15 cellular contexts compared by ENCODE assay signal in genomic region chr2:129933387-129933786, GRCh38. TPM values are rescaled to one million over a fixed set of nuclear protein-coding genes. Genes with fewer than 3 reads are reported as not detected.
DNase-seq lines count a peak whose midpoint lies in the region; ATAC-seq and TF ChIP-seq lines count a peak whose summit lies in the region.
"Not testable (repeated sequence)": the region's sequence is repeated elsewhere in the genome, so short reads cannot be mapped to it uniquely, and the experiment has no call there.
"Had no signal": no experiment of that assay in that cellular context is flagged by ENCODE, and none has a peak within 500 bp of the region (broad histone marks: within the 10 kb centered on the region; RNA-seq: fewer than 3 reads in every experiment).

No MANE protein-coding gene starts in this region.

- not testable (repeated sequence) for H3K79me1 ChIP-seq in mesendoderm (ENCODE audit: low read length)
- peaks cover 16% of the 10 kb centered on the region for H3K79me1 ChIP-seq in trophoblast cell (ENCODE audit: low read length)

- intact Hi-C loops in dorsolateral prefrontal cortex (cut with DNase I), result loop anchor here in 1 of 2 donors (5.0 kb wide), 1 partner anchor 44 kb away; the partner anchor contains the start of gene RAB6C
- intact Hi-C loops in left ventricle myocardium superior (cut with micrococcal nuclease), result not testable (repeated sequence)

- DNase-seq in AG10803 (ENCODE audit: low read depth); HFFc6; WTC11 (ENCODE audit: low spot score); dorsolateral prefrontal cortex; mesendoderm; trophoblast cell: not testable (repeated sequence)
- peak; percentile 61 for DNase-seq in left ventricle myocardium superior

- H3K4me3 ChIP-seq in AG10803 (ENCODE audit: low read length) (peak overlapping the region; percentile 15; the same call in 1 of the 2 replicates), dorsolateral prefrontal cortex (peak overlapping the region in 42 of 59 donors; percentile 19 to 64 (median 50))
- H3K4me3 ChIP-seq in mesendoderm (ENCODE audit: low read length); trophoblast cell (ENCODE audit: low read depth, low read length): not testable (repeated sequence)

- POLR2A ChIA-PET in WTC11 (lab: Charles Lee), result interaction anchor here (0.6 kb wide), 1 partner anchor 148 kb away, joined by 5 read pairs; no protein-coding TSS in a partner anchor

- CTCF ChIA-PET in WTC11 (lab: Charles Lee), result not testable (repeated sequence)

- H2AFZ ChIP-seq in trophoblast cell (ENCODE audit: insufficient read depth, low read length, poor library complexity), result not testable (repeated sequence)

- not testable (repeated sequence) for H2AK5ac ChIP-seq in mesendoderm (ENCODE audit: low read length)
- peak overlapping the region; percentile 51 for H2AK5ac ChIP-seq in trophoblast cell (ENCODE audit: low read length)

- H3K4me3 Mint-ChIP-seq in HFFc6, result peak overlapping the region; percentile 82
- peak overlapping the region; percentile 68 for H3K4me3 Mint-ChIP-seq in WTC11

- H4K5ac ChIP-seq in mesendoderm (ENCODE audit: low read length), result not testable (repeated sequence)

- H3K4me1 Mint-ChIP-seq in HFFc6 (ENCODE audit: low read depth) (peaks cover 33% of the 10 kb centered on the region), WTC11 (peaks cover 26% of the 10 kb centered on the region)

- H3K36me3 ChIP-seq in mesendoderm (ENCODE audit: control insufficient read depth, insufficient read depth, low read length); trophoblast cell (ENCODE audit: control insufficient read depth in 1 of 2, insufficient read depth in 2 of 2, low read length in 2 of 2): not testable (repeated sequence)

- ATAC-seq in WTC11, left ventricle myocardium superior: not testable (repeated sequence)

- H3K4ac ChIP-seq in mesendoderm (ENCODE audit: low read depth, low read length), result not testable (repeated sequence)
- peak overlapping the region; percentile 27 for H3K4ac ChIP-seq in trophoblast cell (ENCODE audit: low read depth, low read length)

- not testable (repeated sequence) for H3K4me1 ChIP-seq in mesendoderm (ENCODE audit: control insufficient read depth, low read depth, low read length)
- peaks cover 13 to 29% of the 10 kb centered on the region in 2 experiments for H3K4me1 ChIP-seq in trophoblast cell (ENCODE audit: control insufficient read depth in 1 of 2, insufficient read depth in 2 of 2, low read length in 2 of 2)

- H4K12ac ChIP-seq in trophoblast cell (ENCODE audit: low read depth, low read length), result not testable (repeated sequence)

- H3K27ac ChIP-seq in dorsolateral prefrontal cortex (peak overlapping the region in 58 of 59 donors; percentile 44 to 98 (median 90)), trophoblast cell (ENCODE audit: low read depth, low read length) (peak overlapping the region; percentile 65)
- H3K27ac ChIP-seq in mesendoderm (ENCODE audit: low read depth, low read length), result not testable (repeated sequence)

- H3K27me3 Mint-ChIP-seq in HFFc6 (ENCODE audit: insufficient read depth), result not testable (repeated sequence)
- H3K27me3 Mint-ChIP-seq in WTC11 (ENCODE audit: low read depth), result peaks cover 20% of the 10 kb centered on the region

- H3K9ac ChIP-seq in mesendoderm (ENCODE audit: low read length); trophoblast cell (ENCODE audit: low read length): not testable (repeated sequence)

- H2BK12ac ChIP-seq in trophoblast cell (ENCODE audit: low read length), result peak overlapping the region; percentile 37

- not testable (repeated sequence) for H3K9me3 ChIP-seq in trophoblast cell (ENCODE audit: insufficient read depth, low read depth, low read length)

- not testable (repeated sequence) for H2BK15ac ChIP-seq in mesendoderm (replicated peaks; ENCODE audit: low read depth)

- WGBS in mesendoderm (ENCODE audit: extremely low coverage, insufficient coverage, low lambda C conversion rate), result no CpG with 5 or more reads among the region's 8 CpGs
- WGBS in trophoblast cell (ENCODE audit: extremely low coverage, insufficient coverage, insufficient read length), result no CpG with 5 or more reads among the region's 8 CpGs

- not testable (repeated sequence) for H3K36me3 Mint-ChIP-seq in HFFc6 (ENCODE audit: low read depth); WTC11

- not testable (repeated sequence) for H3K14ac ChIP-seq in trophoblast cell (ENCODE audit: low read length)

- H3K9me3 Mint-ChIP-seq in HFFc6, WTC11: not testable (repeated sequence)

- peak overlapping the region; percentile 34 for H3K56ac ChIP-seq in mesendoderm (ENCODE audit: low read length)

- not testable (repeated sequence) for TF ChIP-seq CTCF in AG10803 (conservative IDR thresholded peaks at IDR 0.05; ENCODE audit: low read length); HFFc6 (IDR thresholded peaks at IDR 0.05); WTC11 (IDR thresholded peaks at IDR 0.05); dorsolateral prefrontal cortex (IDR thresholded peaks at IDR 0.05 in 54 of 56, conservative IDR thresholded peaks at IDR 0.05 in 2 of 56; ENCODE audit: low read depth in 1 of 56, partially characterized antibody in 56 of 56)

- H3K27ac Mint-ChIP-seq in HFFc6, result peak overlapping the region; percentile 72; the same call in 1 of the 2 replicates
- not testable (repeated sequence) for H3K27ac Mint-ChIP-seq in WTC11

- peak overlapping the region; percentile 87 for H4K91ac ChIP-seq in trophoblast cell (ENCODE audit: low read depth, low read length)

- not testable (repeated sequence) for H3K18ac ChIP-seq in mesendoderm (ENCODE audit: low read length)
- peak overlapping the region; percentile 67 for H3K18ac ChIP-seq in trophoblast cell (ENCODE audit: low read length)

- not testable (repeated sequence) for H4K8ac ChIP-seq in mesendoderm (ENCODE audit: low read depth, low read length); trophoblast cell (ENCODE audit: low read depth, low read length)

- not testable (repeated sequence) for H2BK120ac ChIP-seq in mesendoderm (ENCODE audit: low read depth, low read length)
- H2BK120ac ChIP-seq in trophoblast cell (ENCODE audit: insufficient read depth, low read length, poor library complexity), result peak overlapping the region; percentile 6

- peaks cover 0 to 39% (median 3%) of the 10 kb centered on the region in 45 donors for H3K27me3 ChIP-seq in dorsolateral prefrontal cortex
- not testable (repeated sequence) for H3K27me3 ChIP-seq in mesendoderm (ENCODE audit: insufficient read depth, low read length, poor library complexity); trophoblast cell (ENCODE audit: insufficient read depth, low read length)

- not testable (repeated sequence) for H2BK5ac ChIP-seq in mesendoderm (ENCODE audit: low read length)
- peak overlapping the region; percentile 78 for H2BK5ac ChIP-seq in trophoblast cell (ENCODE audit: low read depth, low read length, poor library complexity)

- not testable (repeated sequence) for H3K79me2 ChIP-seq in mesendoderm (ENCODE audit: control insufficient read depth, insufficient read depth, low read length); trophoblast cell (ENCODE audit: control insufficient read depth, insufficient read depth, low read length, poor library complexity)

- H3K23ac ChIP-seq in mesendoderm (ENCODE audit: low read length); trophoblast cell (ENCODE audit: low read length): not testable (repeated sequence)

- H3K4me2 ChIP-seq in mesendoderm (ENCODE audit: low read length); trophoblast cell (ENCODE audit: low read length): not testable (repeated sequence)

RNA-seq across cellular contexts. Expression of gene RAB6C, which starts 46.1 kb away (rescaled TPM):
- not detected for total RNA-seq in HFFc6 (2021; fragmentation: NEBNext Ultra II Directional; extraction: Animal tissue kit (Norgen Biotek cat#: 25700))
- total RNA-seq in WTC11 (2021), result 0.07 to 0.09 TPM (median 0.07 TPM) in 3 replicates
- 10 to 100 TPM in 3 of 120 experiments, 1 to 10 TPM in 117; 1.1 to 11.5 (median 4.0) TPM for total RNA-seq in dorsolateral prefrontal cortex
- 0.25 TPM for total RNA-seq in left ventricle myocardium superior
- polyA plus RNA-seq in mesendoderm (2013, experiment 1 of 2), result 0.03 TPM
- 0.04 TPM for polyA plus RNA-seq in mesendoderm (2013, experiment 2 of 2)
- 1.8 and 1.9 TPM in 2 replicates for polyA plus RNA-seq in trophoblast cell (2013)
- total RNA-seq: B cell; Calu3; CD4-positive, alpha-beta T cell; Daoy; GM23248; H7; HepG2; HT-29 had no signal
- polyA plus RNA-seq: GM23248, HepG2 had no signal
